Comparison of ENCODE assay signal across 1 cellular context in the genomic region with DNA sequence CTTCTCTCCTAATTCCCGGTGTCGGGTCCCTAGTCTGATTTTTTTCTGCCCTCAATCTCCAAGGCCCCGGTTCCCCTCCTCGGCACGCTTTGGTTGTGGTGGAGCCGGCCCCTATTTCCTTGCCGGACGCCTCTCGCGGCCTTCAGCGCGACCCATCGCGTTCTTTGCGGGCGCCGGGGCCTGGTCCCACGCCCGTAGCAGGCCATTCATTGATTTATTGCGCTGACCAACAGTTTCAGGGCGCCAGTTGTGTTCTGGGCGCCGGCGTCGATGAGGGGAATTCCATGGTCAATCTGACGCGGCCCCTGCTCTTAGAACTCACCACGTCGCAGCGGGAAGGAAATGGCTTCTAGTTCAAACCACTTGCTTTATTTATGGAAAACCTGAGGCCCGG.
TF ChIP-seq lines count a peak whose summit lies in the region.

No MANE protein-coding gene starts in this region.

TF ChIP-seq in K562, 482 proteins besides CTCF, POLR2A, EP300 and RAD21 (continued from another document and continues in another):
- TF ChIP-seq, protein P1, sequence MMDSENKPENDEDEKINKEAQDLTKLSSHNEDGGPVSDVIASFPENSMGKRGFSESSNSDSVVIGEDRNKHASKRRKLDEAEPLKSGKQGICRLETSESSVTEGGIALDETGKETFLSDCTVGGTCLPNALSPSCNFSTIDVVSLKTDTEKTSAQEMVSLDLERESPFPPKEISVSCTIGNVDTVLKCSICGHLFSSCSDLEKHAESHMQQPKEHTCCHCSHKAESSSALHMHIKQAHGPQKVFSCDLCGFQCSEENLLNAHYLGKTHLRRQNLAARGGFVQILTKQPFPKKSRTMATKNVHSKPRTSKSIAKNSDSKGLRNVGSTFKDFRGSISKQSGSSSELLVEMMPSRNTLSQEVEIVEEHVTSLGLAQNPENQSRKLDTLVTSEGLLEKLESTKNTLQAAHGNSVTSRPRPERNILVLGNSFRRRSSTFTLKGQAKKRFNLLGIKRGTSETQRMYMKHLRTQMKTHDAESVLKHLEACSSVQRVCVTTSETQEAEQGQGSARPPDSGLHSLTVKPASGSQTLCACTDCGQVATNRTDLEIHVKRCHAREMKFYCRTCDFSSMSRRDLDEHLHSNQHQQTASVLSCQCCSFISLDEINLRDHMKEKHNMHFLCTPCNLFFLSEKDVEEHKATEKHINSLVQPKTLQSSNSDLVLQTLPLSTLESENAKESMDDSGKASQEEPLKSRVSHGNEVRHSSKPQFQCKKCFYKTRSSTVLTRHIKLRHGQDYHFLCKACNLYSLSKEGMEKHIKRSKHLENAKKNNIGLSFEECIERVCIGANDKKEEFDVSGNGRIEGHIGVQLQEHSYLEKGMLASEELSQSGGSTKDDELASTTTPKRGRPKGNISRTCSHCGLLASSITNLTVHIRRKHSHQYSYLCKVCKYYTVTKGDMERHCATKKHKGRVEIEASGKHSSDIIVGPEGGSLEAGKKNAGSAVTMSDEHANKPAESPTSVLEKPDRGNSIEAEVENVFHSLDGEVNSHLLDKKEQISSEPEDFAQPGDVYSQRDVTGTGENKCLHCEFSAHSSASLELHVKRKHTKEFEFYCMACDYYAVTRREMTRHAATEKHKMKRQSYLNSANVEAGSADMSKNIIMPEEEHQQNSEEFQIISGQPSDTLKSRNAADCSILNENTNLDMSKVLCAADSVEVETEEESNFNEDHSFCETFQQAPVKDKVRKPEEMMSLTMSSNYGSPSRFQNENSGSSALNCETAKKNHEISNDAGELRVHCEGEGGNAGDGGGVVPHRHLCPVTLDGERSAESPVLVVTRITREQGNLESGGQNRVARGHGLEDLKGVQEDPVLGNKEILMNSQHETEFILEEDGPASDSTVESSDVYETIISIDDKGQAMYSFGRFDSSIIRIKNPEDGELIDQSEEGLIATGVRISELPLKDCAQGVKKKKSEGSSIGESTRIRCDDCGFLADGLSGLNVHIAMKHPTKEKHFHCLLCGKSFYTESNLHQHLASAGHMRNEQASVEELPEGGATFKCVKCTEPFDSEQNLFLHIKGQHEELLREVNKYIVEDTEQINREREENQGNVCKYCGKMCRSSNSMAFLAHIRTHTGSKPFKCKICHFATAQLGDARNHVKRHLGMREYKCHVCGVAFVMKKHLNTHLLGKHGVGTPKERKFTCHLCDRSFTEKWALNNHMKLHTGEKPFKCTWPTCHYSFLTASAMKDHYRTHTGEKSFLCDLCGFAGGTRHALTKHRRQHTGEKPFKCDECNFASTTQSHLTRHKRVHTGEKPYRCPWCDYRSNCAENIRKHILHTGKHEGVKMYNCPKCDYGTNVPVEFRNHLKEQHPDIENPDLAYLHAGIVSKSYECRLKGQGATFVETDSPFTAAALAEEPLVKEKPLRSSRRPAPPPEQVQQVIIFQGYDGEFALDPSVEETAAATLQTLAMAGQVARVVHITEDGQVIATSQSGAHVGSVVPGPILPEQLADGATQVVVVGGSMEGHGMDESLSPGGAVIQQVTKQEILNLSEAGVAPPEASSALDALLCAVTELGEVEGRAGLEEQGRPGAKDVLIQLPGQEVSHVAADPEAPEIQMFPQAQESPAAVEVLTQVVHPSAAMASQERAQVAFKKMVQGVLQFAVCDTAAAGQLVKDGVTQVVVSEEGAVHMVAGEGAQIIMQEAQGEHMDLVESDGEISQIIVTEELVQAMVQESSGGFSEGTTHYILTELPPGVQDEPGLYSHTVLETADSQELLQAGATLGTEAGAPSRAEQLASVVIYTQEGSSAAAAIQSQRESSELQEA (IDR thresholded peaks at IDR 0.05; ENCODE audit: low read depth): peak; percentile 9; the same call in 1 of the 2 replicates
- no peak for TF ChIP-seq TAF1 (IDR thresholded peaks at IDR 0.05; ENCODE audit: control insufficient read depth, extremely low read depth, insufficient read depth, low read length, severe bottlenecking)
- TF ChIP-seq FOXA3 (CRISPR knock-in tag; conservative IDR thresholded peaks at IDR 0.05 in 1 of 2, IDR thresholded peaks at IDR 0.05 in 1 of 2): no peak
- TF ChIP-seq MEIS2 (IDR thresholded peaks at IDR 0.05; ENCODE audit: partially characterized antibody): peak; percentile 86
- TF ChIP-seq DACH1 (IDR thresholded peaks at IDR 0.05; ENCODE audit: partially characterized antibody): no peak
- TF ChIP-seq, protein P2, sequence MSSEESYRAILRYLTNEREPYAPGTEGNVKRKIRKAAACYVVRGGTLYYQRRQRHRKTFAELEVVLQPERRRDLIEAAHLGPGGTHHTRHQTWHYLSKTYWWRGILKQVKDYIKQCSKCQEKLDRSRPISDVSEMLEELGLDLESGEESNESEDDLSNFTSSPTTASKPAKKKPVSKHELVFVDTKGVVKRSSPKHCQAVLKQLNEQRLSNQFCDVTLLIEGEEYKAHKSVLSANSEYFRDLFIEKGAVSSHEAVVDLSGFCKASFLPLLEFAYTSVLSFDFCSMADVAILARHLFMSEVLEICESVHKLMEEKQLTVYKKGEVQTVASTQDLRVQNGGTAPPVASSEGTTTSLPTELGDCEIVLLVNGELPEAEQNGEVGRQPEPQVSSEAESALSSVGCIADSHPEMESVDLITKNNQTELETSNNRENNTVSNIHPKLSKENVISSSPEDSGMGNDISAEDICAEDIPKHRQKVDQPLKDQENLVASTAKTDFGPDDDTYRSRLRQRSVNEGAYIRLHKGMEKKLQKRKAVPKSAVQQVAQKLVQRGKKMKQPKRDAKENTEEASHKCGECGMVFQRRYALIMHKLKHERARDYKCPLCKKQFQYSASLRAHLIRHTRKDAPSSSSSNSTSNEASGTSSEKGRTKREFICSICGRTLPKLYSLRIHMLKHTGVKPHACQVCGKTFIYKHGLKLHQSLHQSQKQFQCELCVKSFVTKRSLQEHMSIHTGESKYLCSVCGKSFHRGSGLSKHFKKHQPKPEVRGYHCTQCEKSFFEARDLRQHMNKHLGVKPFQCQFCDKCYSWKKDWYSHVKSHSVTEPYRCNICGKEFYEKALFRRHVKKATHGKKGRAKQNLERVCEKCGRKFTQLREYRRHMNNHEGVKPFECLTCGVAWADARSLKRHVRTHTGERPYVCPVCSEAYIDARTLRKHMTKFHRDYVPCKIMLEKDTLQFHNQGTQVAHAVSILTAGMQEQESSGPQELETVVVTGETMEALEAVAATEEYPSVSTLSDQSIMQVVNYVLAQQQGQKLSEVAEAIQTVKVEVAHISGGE (CRISPR knock-in tag; IDR thresholded peaks at IDR 0.05): 0 out of 6 replicates have a peak, but pooled peaks of 1 of the 3 experiments have one; percentile 9
- no peak for TF ChIP-seq HSF4 (CRISPR knock-in tag; IDR thresholded peaks at IDR 0.05; ENCODE audit: borderline replicate concordance)
- no peak for TF ChIP-seq CBX5 (IDR thresholded peaks at IDR 0.05; ENCODE audit: borderline replicate concordance, low read depth)
- TF ChIP-seq XRCC5 (IDR thresholded peaks at IDR 0.05; ENCODE audit: low read depth, low read length): no peak
- TF ChIP-seq FOS (IDR thresholded peaks at IDR 0.05; ENCODE audit: extremely low read depth, insufficient read length): no peak
- TF ChIP-seq YY1 (IDR thresholded peaks at IDR 0.05; ENCODE audit: borderline replicate concordance in 1 of 3, control insufficient read depth in 1 of 3, extremely low read depth in 1 of 3, insufficient read depth in 3 of 3, insufficient read length in 1 of 3, insufficient replicate concordance in 2 of 3, low read depth in 1 of 3, low read length in 2 of 3): no peak
- no peak for TF ChIP-seq CHD4 (IDR thresholded peaks at IDR 0.05; ENCODE audit: insufficient read depth, insufficient replicate concordance, low read depth, low read length, poor library complexity, severe bottlenecking)
- TF ChIP-seq PHTF2 (CRISPR knock-in tag; IDR thresholded peaks at IDR 0.05): no peak
- TF ChIP-seq DMBX1 (CRISPR knock-in tag; IDR thresholded peaks at IDR 0.05; ENCODE audit: borderline replicate concordance): no peak
- TF ChIP-seq TBL1XR1 (IDR thresholded peaks at IDR 0.05; ENCODE audit: low read length in 2 of 2): no peak
- peak; percentile 24 for TF ChIP-seq CCNT2 (IDR thresholded peaks at IDR 0.05; ENCODE audit: borderline replicate concordance, extremely low read depth, insufficient read length, low read depth, low read length)
- TF ChIP-seq SREBF2 (CRISPR knock-in tag; IDR thresholded peaks at IDR 0.05): no peak
- 0 out of 2 replicates have a peak, but pooled peaks have one; percentile 19 for TF ChIP-seq NFRKB (IDR thresholded peaks at IDR 0.05; ENCODE audit: low read depth)
- TF ChIP-seq ZNF609 (CRISPR knock-in tag; IDR thresholded peaks at IDR 0.05; ENCODE audit: borderline replicate concordance): peak; percentile 41; the same call in 1 of the 2 replicates
- no peak for TF ChIP-seq JUND (IDR thresholded peaks at IDR 0.05; ENCODE audit: borderline replicate concordance, low read depth, low read length)
- no peak for TF ChIP-seq JUND (tag; IDR thresholded peaks at IDR 0.05; ENCODE audit: borderline replicate concordance, low read depth, low read length)
- TF ChIP-seq SP2 (IDR thresholded peaks at IDR 0.05; ENCODE audit: extremely low read depth, low read depth, low read length, poor library complexity, severe bottlenecking): no peak
- TF ChIP-seq CHD2 (IDR thresholded peaks at IDR 0.05; ENCODE audit: low read depth, low read length): peak; percentile 59; the same call in 1 of the 2 replicates
- TF ChIP-seq MAFF (IDR thresholded peaks at IDR 0.05; ENCODE audit: low read length): no peak
- no peak for TF ChIP-seq ZNF282 (CRISPR knock-in tag; IDR thresholded peaks at IDR 0.05)
- TF ChIP-seq ETV6 (IDR thresholded peaks at IDR 0.05; ENCODE audit: borderline replicate concordance in 1 of 2, low read depth in 2 of 2, low read length in 1 of 2): no peak
- no peak for TF ChIP-seq ETV6 (CRISPR knock-in tag; IDR thresholded peaks at IDR 0.05; ENCODE audit: borderline replicate concordance)
- no peak for TF ChIP-seq MIER1 (IDR thresholded peaks at IDR 0.05; ENCODE audit: low read depth)
- TF ChIP-seq ZBED1 (IDR thresholded peaks at IDR 0.05): no peak
- TF ChIP-seq SIN3A (IDR thresholded peaks at IDR 0.05; ENCODE audit: borderline replicate concordance in 2 of 2, control insufficient read depth in 1 of 2, low read depth in 2 of 2, low read length in 2 of 2): 0 out of 4 replicates have a peak, but pooled peaks of 1 of the 2 experiments have one; percentile 34
- no peak for TF ChIP-seq ELF2 (CRISPR knock-in tag; IDR thresholded peaks at IDR 0.05)
- no peak for TF ChIP-seq BACH1 (tag; IDR thresholded peaks at IDR 0.05)
- TF ChIP-seq THAP7 (CRISPR knock-in tag; IDR thresholded peaks at IDR 0.05): no peak
- 0 out of 2 replicates have a peak, but pooled peaks have one; percentile 9 for TF ChIP-seq CREB1 (IDR thresholded peaks at IDR 0.05)
- TF ChIP-seq CREB1 (CRISPR knock-in tag; IDR thresholded peaks at IDR 0.05): no peak
- no peak for TF ChIP-seq HNRNPK (IDR thresholded peaks at IDR 0.05; ENCODE audit: low read depth, low read length, poor library complexity, severe bottlenecking)
- TF ChIP-seq ZNF384 (IDR thresholded peaks at IDR 0.05; ENCODE audit: low read depth, low read length): no peak
- TF ChIP-seq ATF1 (CRISPR knock-in tag; IDR thresholded peaks at IDR 0.05): no peak
- no peak for TF ChIP-seq ATF1 (tag; IDR thresholded peaks at IDR 0.05)
